In genomic region chr15:99361541-99362185, GRCh38 we compare ENCODE assay signal across 12 cellular contexts.
DNase-seq lines count a peak whose midpoint lies in the region; ATAC-seq, FAIRE-seq and TF ChIP-seq lines count a peak whose summit lies in the region.
"Had no signal": no experiment of that assay in that cellular context is flagged by ENCODE, and none has a peak within 500 bp of the region (broad histone marks: within the 10 kb centered on the region; RNA-seq: fewer than 3 reads in every experiment).

No MANE protein-coding gene starts in this region.

- no peaks in the 10 kb centered on the region for H3K36me3 ChIP-seq in BJ (ENCODE audit: control insufficient read depth, insufficient read depth, low read length)
- no peaks in the 10 kb centered on the region; the same call in 1 of the 2 replicates for H3K36me3 ChIP-seq in HAP-1 (replicated peaks)
- peaks cover 0 to 3% of the 10 kb centered on the region in 2 experiments; a peak in 1 of 4 replicates for H3K36me3 ChIP-seq in GM12878 (ENCODE audit: control insufficient read depth in 2 of 2, insufficient read depth in 2 of 2, low read length in 1 of 2)

- no peak overlapping the region for H3K9ac ChIP-seq in GM12878 (ENCODE audit: control insufficient read depth, insufficient read depth, low read length)

- H3K4me3 ChIP-seq in BJ (ENCODE audit: low read depth, low read length) (no peak overlapping the region), HAP-1 (no peak overlapping the region), GM12878 (no peak overlapping the region)
- H3K4me3 ChIP-seq: testis had no signal

- in situ Hi-C loops in HAP-1 (cut with MboI; ENCODE audit: low sequenced_read_pairs): no loop called here
- in situ Hi-C loops in GM12878 (cut with MboI): no loop called here

- TF ChIP-seq EP300 in GM12878 (IDR thresholded peaks at IDR 0.05; ENCODE audit: borderline replicate concordance in 1 of 2, control insufficient read depth in 1 of 2, low read depth in 2 of 2, low read length in 2 of 2): no peak

- no peak overlapping the region for H3K27ac ChIP-seq in GM12878 (ENCODE audit: control insufficient read depth, insufficient read depth)
- H3K27ac ChIP-seq: testis had no signal

- H2AFZ ChIP-seq in GM12878 (ENCODE audit: control insufficient read depth, low read depth, low read length): no peak overlapping the region

- H3K27me3 ChIP-seq in BJ (ENCODE audit: control insufficient read depth, insufficient read depth, low read length) (no peaks in the 10 kb centered on the region), HAP-1 (ENCODE audit: low read depth) (no peaks in the 10 kb centered on the region), GM12878 (replicated peaks in 1 of 2; ENCODE audit: control insufficient read depth in 2 of 2, insufficient read depth in 2 of 2, low read length in 1 of 2) (no peaks in the 10 kb centered on the region)
- H3K27me3 ChIP-seq: testis had no signal

- ATAC-seq in GM12878: no peak
- ATAC-seq in left lobe of liver: peak; percentile 62
- no peak for ATAC-seq in GM18868 (IDR thresholded peaks at IDR 0.05; ENCODE audit: unreplicated experiment)

- no peak for TF ChIP-seq POLR2A in GM12878 (IDR thresholded peaks at IDR 0.05; ENCODE audit: low read depth, low read length)

- TF ChIP-seq RAD21 in GM12878 (IDR thresholded peaks at IDR 0.05; ENCODE audit: insufficient read depth, low read depth, low read length): no peak

- H4K20me1 ChIP-seq in GM12878 (ENCODE audit: control insufficient read depth, insufficient read depth): no peaks in the 10 kb centered on the region

- no peaks in the 10 kb centered on the region for H3K79me2 ChIP-seq in GM12878 (ENCODE audit: control insufficient read depth, insufficient read depth, low read length)

- SMC1A ChIA-PET in GM12878 (lab: Charles Lee; ENCODE audit: uncharacterized antibody, unreplicated experiment): interaction anchor here (1.0 to 2.2 kb wide), 5 partner anchors 10 to 343 kb away, joined by 4 to 9 read pairs (median 5); no protein-coding TSS in a partner anchor

- CTCF ChIA-PET in BJ (lab: Yijun Ruan, JAX): interaction anchor here (0.7 to 1.8 kb wide), 9 partner anchors 10 to 340 kb away, joined by 3 to 8 read pairs (median 3); partner anchors contain the start of gene MEF2A
- CTCF ChIA-PET in GM12878 (lab: Yijun Ruan, JAX): interaction anchor here (0.5 to 2.9 kb wide), 12 partner anchors 7 to 343 kb away, joined by 3 to 15 read pairs (median 4); no protein-coding TSS in a partner anchor

- FAIRE-seq in GM12878 (lab: Jason Lieb, UNC): no peak
- FAIRE-seq: small intestine had no signal

- no peaks in the 10 kb centered on the region for H3K9me3 ChIP-seq in HAP-1
- peaks cover 6% of the 10 kb centered on the region; the same call in 2 of the 3 replicates for H3K9me3 ChIP-seq in GM12878 (replicated peaks; ENCODE audit: control insufficient read depth, insufficient read depth, low read length)
- H3K9me3 ChIP-seq: testis had no signal

- TF ChIP-seq CTCF in BJ (IDR thresholded peaks at IDR 0.05; ENCODE audit: insufficient read depth, low read depth, low read length): peak; percentile 52
- peak; percentile 13 to 41 (median 40); a peak in 3 of 6 replicates for TF ChIP-seq CTCF in GM12878 (IDR thresholded peaks at IDR 0.05 in 2 of 3, conservative IDR thresholded peaks at IDR 0.05 in 1 of 3; ENCODE audit: control insufficient read depth in 2 of 3, extremely low read depth in 1 of 3, insufficient read depth in 1 of 3, low read depth in 3 of 3, low read length in 3 of 3)

- 90% methylated on average over 13 of the region's 13 CpGs for WGBS in GM12878 (ENCODE audit: insufficient coverage, insufficient replicate concordance, low lambda C conversion rate, missing lambda C conversion rate)

- H3K4me1 ChIP-seq in HAP-1: no peaks in the 10 kb centered on the region
- peaks cover 17% of the 10 kb centered on the region; the same call in 1 of the 2 replicates for H3K4me1 ChIP-seq in GM12878 (ENCODE audit: control insufficient read depth, insufficient read depth, low read length)
- H3K4me1 ChIP-seq: testis had no signal

- POLR2A ChIA-PET in BJ (lab: Charles Lee): no interaction called here
- POLR2A ChIA-PET in GM12878 (lab: Charles Lee): no interaction called here

- no TSS peak for BruUV-seq in GM12878 (replicated peaks; lab: Mats Ljungman, UMichigan)

- intact Hi-C loops in GM12878 (cut with micrococcal nuclease; ENCODE audit: unreplicated experiment): no loop called here

- RAD21 ChIA-PET in GM12878 (lab: Charles Lee; ENCODE audit: unreplicated experiment): interaction anchor here (1.2 to 1.3 kb wide), 2 partner anchors 9 to 342 kb away, joined by 3 read pairs; no protein-coding TSS in a partner anchor

- DNase-seq in BJ (ENCODE audit: low read depth): no peak
- DNase-seq in HAP-1 (ENCODE audit: low spot score in 2 of 2): peak; percentile 14 to 27
- DNase-seq in GM12878 (ENCODE audit: low read depth, low spot score): no peak
- DNase-seq in left lobe of liver (ENCODE audit: low spot score): no peak
- DNase-seq in DMS153 (lab: John Stamatoyannopoulos, UW): no peak
- DNase-seq in stimulated activated CD8-positive, alpha-beta memory T cell treated with anti-CD3 and anti-CD28 coated beads, Interleukin-4, amount 100 ng/mL, for 48 hours: no peak
- DNase-seq in stimulated activated CD4-positive, alpha-beta T cell treated with anti-CD3 and anti-CD28 coated beads, Interleukin-12 subunit alpha, Interleukin-12 subunit beta, amount 100 ng/mL, for 4 hours: no peak
- DNase-seq: H7, small intestine, T-helper 9 cell, testis had no signal

- H3K4me2 ChIP-seq in GM12878 (ENCODE audit: control insufficient read depth, insufficient read depth): no peak overlapping the region

TF ChIP-seq in GM12878, 131 proteins besides CTCF, POLR2A, EP300 and RAD21:
- TF ChIP-seq ZBTB11 (CRISPR knock-in tag; IDR thresholded peaks at IDR 0.05): no peak
- no peak for TF ChIP-seq YY1 (IDR thresholded peaks at IDR 0.05; ENCODE audit: low read depth, low read length)
- TF ChIP-seq LARP7 (IDR thresholded peaks at IDR 0.05): no peak
- no peak for TF ChIP-seq STAT3 (IDR thresholded peaks at IDR 0.05; ENCODE audit: low read depth, low read length)
- no peak for TF ChIP-seq IRF5 (IDR thresholded peaks at IDR 0.05; ENCODE audit: borderline replicate concordance)
- TF ChIP-seq SKIL (IDR thresholded peaks at IDR 0.05; ENCODE audit: low read depth, poor library complexity, severe bottlenecking): no peak
- no peak for TF ChIP-seq RBBP5 (conservative IDR thresholded peaks at IDR 0.05)

Comparison
In these comparisons a context has a peak if more than half of its experiments do, and no peak if none do; other contexts are left out.
1. DNase-seq: peak in HAP-1 (2 of 2); none in BJ (single experiment), GM12878 (single experiment), left lobe of liver (single experiment), DMS153 (single experiment), stimulated activated CD8-positive, alpha-beta memory T cell treated with anti-CD3 and anti-CD28 coated beads, Interleukin-4, amount 100 ng/mL, for 48 hours (single experiment) and stimulated activated CD4-positive, alpha-beta T cell treated with anti-CD3 and anti-CD28 coated beads, Interleukin-12 subunit alpha, Interleukin-12 subunit beta, amount 100 ng/mL, for 4 hours (single experiment).